In genomic region chr7:140229591-140230516, GRCh38 we compare ENCODE assay signal across 8 cellular contexts. TPM values are rescaled to one million over a fixed set of nuclear protein-coding genes. Genes with fewer than 3 reads are reported as not detected.
DNase-seq lines count a peak whose midpoint lies in the region; ATAC-seq, FAIRE-seq and TF ChIP-seq lines count a peak whose summit lies in the region.

No MANE protein-coding gene starts in this region.

- peak overlapping the region; percentile 18 for H3K27ac Mint-ChIP-seq in astrocyte (ENCODE audit: unreplicated experiment)

- H3K36me3 ChIP-seq in SJSA1 (no peaks in the 10 kb centered on the region), astrocyte (ENCODE audit: insufficient read depth, low read length) (no peaks in the 10 kb centered on the region), left lung (no peaks in the 10 kb centered on the region)

- H3K27me3 ChIP-seq in SJSA1 (replicated peaks), result peaks cover 37% of the 10 kb centered on the region
- peaks cover 21% of the 10 kb centered on the region for H3K27me3 ChIP-seq in astrocyte (ENCODE audit: insufficient read depth, low read length)
- H3K27me3 ChIP-seq in left lung, result peaks cover 0 to 47% of the 10 kb centered on the region in 2 donors

- H3K9ac ChIP-seq in astrocyte (ENCODE audit: low read length), result no peak overlapping the region

- H3K4me1 Mint-ChIP-seq in astrocyte (ENCODE audit: low read depth, unreplicated experiment), result no peaks in the 10 kb centered on the region

- no peak for FAIRE-seq in astrocyte (lab: Jason Lieb, UNC)

- H3K36me3 Mint-ChIP-seq in astrocyte (ENCODE audit: low read depth, unreplicated experiment), result no peaks in the 10 kb centered on the region

- no peaks in the 10 kb centered on the region for H3K9me3 Mint-ChIP-seq in astrocyte (ENCODE audit: unreplicated experiment)

- ATAC-seq in GM19351 (IDR thresholded peaks at IDR 0.05; ENCODE audit: unreplicated experiment) (peak; percentile 29), left lung (peak; percentile 16), HG03025 (IDR thresholded peaks at IDR 0.05; ENCODE audit: low FRiP score, unreplicated experiment) (no peak), GM21737 (IDR thresholded peaks at IDR 0.05; ENCODE audit: unreplicated experiment) (no peak)

- peak overlapping the region; percentile 69 for H3K4me3 Mint-ChIP-seq in astrocyte (ENCODE audit: unreplicated experiment)

- no peak overlapping the region for H3K27ac ChIP-seq in SJSA1
- H3K27ac ChIP-seq in astrocyte (ENCODE audit: low read depth, low read length), result no peak overlapping the region
- H3K27ac ChIP-seq in left lung, result peak overlapping the region; percentile 33 to 76

- H3K27me3 Mint-ChIP-seq in astrocyte (ENCODE audit: low read depth, unreplicated experiment), result peaks cover 38% of the 10 kb centered on the region

- TF ChIP-seq CTCF in astrocyte (IDR thresholded peaks at IDR 0.05; ENCODE audit: insufficient read depth, low read depth, low read length) (no peak), left lung (IDR thresholded peaks at IDR 0.05) (no peak)

- intact Hi-C loops in left lung (cut with DNase I), result no loop called here

- DNase-seq in SJSA1 (ENCODE audit: low read depth in 1 of 2, low spot score in 2 of 2), result no peak
- DNase-seq in astrocyte (ENCODE audit: low read depth), result no peak
- DNase-seq in left lung, result peak; percentile 53 to 85
- peak in 2 of 3 donors; percentile 47 to 49 for DNase-seq in stimulated activated CD4-positive, alpha-beta T cell treated with anti-CD3 and anti-CD28 coated beads, TNF-alpha, amount 100 ng/mL, for 48 hours (ENCODE audit: low read depth in 3 of 3)
- DNase-seq in GDM1 (lab: John Stamatoyannopoulos, UW), result no peak

- no peaks in the 10 kb centered on the region for H3K79me2 ChIP-seq in astrocyte (ENCODE audit: insufficient read depth, low read length)

- H2AFZ ChIP-seq in astrocyte (ENCODE audit: low read depth, low read length), result peak overlapping the region; percentile 89

- H3K4me3 ChIP-seq in SJSA1, result peak overlapping the region; percentile 8; the same call in 1 of the 2 replicates
- H3K4me3 ChIP-seq in astrocyte (ENCODE audit: insufficient read depth, low read depth, low read length), result peak overlapping the region; percentile 63
- peak overlapping the region; percentile 40 to 54 for H3K4me3 ChIP-seq in left lung

- no peaks in the 10 kb centered on the region for H4K20me1 ChIP-seq in astrocyte (ENCODE audit: insufficient read depth, low read length)

- H3K4me2 ChIP-seq in astrocyte (ENCODE audit: low read length), result peak overlapping the region; percentile 97

- peaks cover 9% of the 10 kb centered on the region for H3K4me1 ChIP-seq in SJSA1 (replicated peaks)
- H3K4me1 ChIP-seq in astrocyte (ENCODE audit: insufficient read depth, low read length), result peaks cover 7% of the 10 kb centered on the region
- H3K4me1 ChIP-seq in left lung, result peaks cover 8 to 42% of the 10 kb centered on the region in 2 donors

- H3K9me3 ChIP-seq in SJSA1 (replicated peaks) (no peaks in the 10 kb centered on the region), astrocyte (ENCODE audit: insufficient read depth, low read depth, low read length) (no peaks in the 10 kb centered on the region), left lung (no peaks in the 10 kb centered on the region)

RNA-seq across cellular contexts. Expression of gene KDM7A, which starts 53.1 kb away (rescaled TPM):
- total RNA-seq in SJSA1 (2014; rRNA removed; shearing (Covaris generic)), result 0.88 and 1.2 TPM in 2 replicates
- total RNA-seq in astrocyte (4.9 and 5.4 TPM in 2 replicates), left lung (10 to 100 TPM; 13.2 to 20.0 TPM)

Comparison
In these comparisons a context has a peak if more than half of its experiments do, and no peak if none do; other contexts are left out.
1. ATAC-seq: peak in GM19351 (single experiment) and left lung (single experiment); none in HG03025 (single experiment) and GM21737 (single experiment).
2. DNase-seq: peak in left lung (2 of 2) and stimulated activated CD4-positive, alpha-beta T cell treated with anti-CD3 and anti-CD28 coated beads, TNF-alpha, amount 100 ng/mL, for 48 hours (2 of 3); none in SJSA1 (0 of 2), astrocyte (single experiment) and GDM1 (single experiment).
3. H3K27ac ChIP-seq: peak in left lung (2 of 2); none in SJSA1 (single experiment) and astrocyte (single experiment).
4. H3K4me3 ChIP-seq: peak in every context shown above with its lines; median percentile 63 in astrocyte; 47 in left lung; 8 in SJSA1.